ENCODE assay signal across 1 cellular context in the genomic region with DNA sequence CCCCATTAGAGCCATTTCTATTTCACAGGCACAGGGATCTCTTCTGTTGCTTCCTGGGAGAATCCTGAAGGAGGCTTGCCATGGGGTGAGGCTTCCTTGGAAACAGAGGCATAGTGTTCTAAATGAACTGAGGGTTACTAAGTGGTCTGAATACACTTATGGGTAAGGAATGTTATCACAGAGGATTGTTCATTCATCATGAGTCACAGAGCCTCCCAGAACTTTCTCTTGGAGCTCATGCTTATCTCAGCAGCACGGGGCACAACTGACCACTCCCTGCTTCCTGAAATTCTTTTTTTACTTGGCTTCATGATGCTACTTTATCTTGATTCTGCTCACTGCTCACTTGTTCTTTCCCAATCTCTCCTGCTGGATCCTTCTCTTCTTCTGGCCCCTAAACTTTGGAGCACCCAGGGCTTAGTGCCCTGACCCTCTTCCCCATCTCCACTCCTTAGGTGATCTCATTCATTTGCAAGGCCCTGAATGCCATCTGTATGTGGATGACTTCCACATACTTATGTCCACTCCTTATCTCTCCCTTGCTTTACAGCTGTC.
TF ChIP-seq lines count a peak whose summit lies in the region.

No MANE protein-coding gene starts in this region.

TF ChIP-seq in IMR-90, 13 proteins besides CTCF, POLR2A, EP300 and RAD21 (continued from another document):
- peak; percentile 70 for TF ChIP-seq CEBPB (IDR thresholded peaks at IDR 0.05; ENCODE audit: low read depth, low read length)
- TF ChIP-seq, protein P1, sequence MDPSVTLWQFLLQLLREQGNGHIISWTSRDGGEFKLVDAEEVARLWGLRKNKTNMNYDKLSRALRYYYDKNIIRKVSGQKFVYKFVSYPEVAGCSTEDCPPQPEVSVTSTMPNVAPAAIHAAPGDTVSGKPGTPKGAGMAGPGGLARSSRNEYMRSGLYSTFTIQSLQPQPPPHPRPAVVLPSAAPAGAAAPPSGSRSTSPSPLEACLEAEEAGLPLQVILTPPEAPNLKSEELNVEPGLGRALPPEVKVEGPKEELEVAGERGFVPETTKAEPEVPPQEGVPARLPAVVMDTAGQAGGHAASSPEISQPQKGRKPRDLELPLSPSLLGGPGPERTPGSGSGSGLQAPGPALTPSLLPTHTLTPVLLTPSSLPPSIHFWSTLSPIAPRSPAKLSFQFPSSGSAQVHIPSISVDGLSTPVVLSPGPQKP (IDR thresholded peaks at IDR 0.05; ENCODE audit: borderline replicate concordance, low read depth, low read length): no peak
- no peak for TF ChIP-seq RCOR1 (IDR thresholded peaks at IDR 0.05; ENCODE audit: insufficient replicate concordance, low read length)
- TF ChIP-seq BHLHE40 (IDR thresholded peaks at IDR 0.05; ENCODE audit: low read depth, low read length): peak; percentile 91
- no peak for TF ChIP-seq NFE2L2 (IDR thresholded peaks at IDR 0.05; ENCODE audit: low read depth, low read length)
- TF ChIP-seq MAZ (IDR thresholded peaks at IDR 0.05; ENCODE audit: borderline replicate concordance, low read depth, low read length): peak; percentile 9; the same call in 1 of the 2 replicates
- TF ChIP-seq SMC3 (IDR thresholded peaks at IDR 0.05; ENCODE audit: low read depth, low read length): peak; percentile 18; the same call in 1 of the 2 replicates
- TF ChIP-seq, protein P2, sequence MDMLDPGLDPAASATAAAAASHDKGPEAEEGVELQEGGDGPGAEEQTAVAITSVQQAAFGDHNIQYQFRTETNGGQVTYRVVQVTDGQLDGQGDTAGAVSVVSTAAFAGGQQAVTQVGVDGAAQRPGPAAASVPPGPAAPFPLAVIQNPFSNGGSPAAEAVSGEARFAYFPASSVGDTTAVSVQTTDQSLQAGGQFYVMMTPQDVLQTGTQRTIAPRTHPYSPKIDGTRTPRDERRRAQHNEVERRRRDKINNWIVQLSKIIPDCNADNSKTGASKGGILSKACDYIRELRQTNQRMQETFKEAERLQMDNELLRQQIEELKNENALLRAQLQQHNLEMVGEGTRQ (IDR thresholded peaks at IDR 0.05; ENCODE audit: low read depth, low read length): peak; percentile 78
- no peak for TF ChIP-seq RFX5 (IDR thresholded peaks at IDR 0.05; ENCODE audit: low read depth, low read length)
- peak; percentile 46; the same call in 1 of the 2 replicates for TF ChIP-seq MAFK (IDR thresholded peaks at IDR 0.05; ENCODE audit: low read depth, low read length)
TF ChIP-seq in IMR-90: peak in this region for 9.
